In genomic region chr4:161320377-161320776, GRCh38 we compare ENCODE assay signal across 1 cellular context.
TF ChIP-seq lines count a peak whose summit lies in the region.

No MANE protein-coding gene starts in this region.

TF ChIP-seq in SK-N-SH treated with all-trans-retinoic acid at 6 μM for 48 hours, 23 proteins besides CTCF, POLR2A, EP300 and RAD21 (continued from another document):
- TF ChIP-seq CSRNP3 (CRISPR knock-in tag; IDR thresholded peaks at IDR 0.05) (no peak), ZC3H10 (CRISPR knock-in tag; IDR thresholded peaks at IDR 0.05) (no peak), ZFP3 (CRISPR knock-in tag; IDR thresholded peaks at IDR 0.05) (no peak), GLIS3 (CRISPR knock-in tag; IDR thresholded peaks at IDR 0.05) (no peak), ESRRG (CRISPR knock-in tag; IDR thresholded peaks at IDR 0.05) (no peak), BACH2 (CRISPR knock-in tag; IDR thresholded peaks at IDR 0.05; ENCODE audit: borderline replicate concordance) (no peak), ARNTL (CRISPR knock-in tag; IDR thresholded peaks at IDR 0.05; ENCODE audit: borderline replicate concordance, low read depth) (no peak), ZNF8 (CRISPR knock-in tag; IDR thresholded peaks at IDR 0.05) (no peak), TSHZ2 (CRISPR knock-in tag; IDR thresholded peaks at IDR 0.05) (no peak), ZFP30 (CRISPR knock-in tag; IDR thresholded peaks at IDR 0.05) (no peak)
TF ChIP-seq in SK-N-SH treated with all-trans-retinoic acid at 6 μM for 48 hours: peak in this region for 0.
